ENCODE assay signal across 11 cellular contexts in the genomic region with DNA sequence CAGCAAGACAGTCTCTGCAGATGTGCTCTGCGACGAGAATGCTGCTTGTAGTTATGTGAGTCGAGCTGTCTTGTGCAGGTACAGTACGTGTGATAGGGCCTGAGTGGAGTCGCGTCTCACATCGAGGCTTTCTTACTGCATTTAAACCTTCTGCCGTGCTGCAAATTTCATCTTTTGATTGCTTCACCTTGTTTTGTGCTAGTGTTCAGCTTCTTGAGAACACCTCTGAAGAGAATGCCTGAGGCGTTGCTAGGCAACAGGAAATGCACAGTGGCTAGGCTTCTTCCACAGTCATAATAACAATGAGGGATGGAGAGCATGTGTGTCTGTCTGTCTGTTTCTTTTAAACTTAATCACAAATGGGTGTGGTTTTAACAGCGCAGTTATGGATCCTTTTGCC. TPM values are rescaled to one million over a fixed set of nuclear protein-coding genes. Genes with fewer than 3 reads are reported as not detected.
DNase-seq lines count a peak whose midpoint lies in the region; ATAC-seq and TF ChIP-seq lines count a peak whose summit lies in the region.
"Had no signal": no experiment of that assay in that cellular context is flagged by ENCODE, and none has a peak within 500 bp of the region (broad histone marks: within the 10 kb centered on the region; RNA-seq: fewer than 3 reads in every experiment).

No MANE protein-coding gene starts in this region.

- no peak overlapping the region for H3K4me3 Mint-ChIP-seq in immature natural killer cell

- 63% methylated on average over 9 of the region's 10 CpGs for WGBS in mammary epithelial cell (ENCODE audit: low coverage, missing lambda C conversion rate)
- WGBS in mesodermal cell (ENCODE audit: insufficient coverage in 2 of 2), 2 experiments = 95 to 98% methylated on average over 9 of the region's 10 CpGs

- no TSS peak for BruUV-seq in mammary epithelial cell (replicated peaks; lab: Mats Ljungman, UMichigan)

- H3K27ac ChIP-seq in mammary epithelial cell (ENCODE audit: insufficient read depth, low read depth, low read length) = peak overlapping the region; percentile 87
- H3K27ac ChIP-seq in mesodermal cell (ENCODE audit: low read depth, low read length, severe bottlenecking) = peak overlapping the region; percentile 37
- H3K27ac ChIP-seq: testis had no signal

- H3K36me3 Mint-ChIP-seq in immature natural killer cell = peaks cover 9 to 31% (median 11%) of the 10 kb centered on the region in 3 donors

- dilution Hi-C loops in mammary epithelial cell (cut with HindIII; ENCODE audit: low sequenced_read_pairs) = no loop called here

- H3K4me3 ChIP-seq in mammary epithelial cell (replicated peaks in 1 of 3; ENCODE audit: insufficient read depth in 1 of 3, low read depth in 2 of 3, low read length in 3 of 3) (no peak overlapping the region), mesodermal cell (ENCODE audit: extremely low read depth, insufficient read depth, low read length, poor library complexity, severe bottlenecking) (no peak overlapping the region), BE2C (ENCODE audit: low read depth, low read length) (no peak overlapping the region)
- H3K4me3 ChIP-seq: testis had no signal

- peak overlapping the region; percentile 13 for H2AFZ ChIP-seq in mammary epithelial cell (ENCODE audit: low read depth, low read length)

- no peaks in the 10 kb centered on the region for H3K27me3 Mint-ChIP-seq in immature natural killer cell (ENCODE audit: low read depth in 3 of 3)

- H3K27ac Mint-ChIP-seq in immature natural killer cell = peak overlapping the region in 2 of 6 donors; percentile 32 to 48

- H3K27me3 ChIP-seq in mammary epithelial cell (ENCODE audit: insufficient read depth, low read length) = no peaks in the 10 kb centered on the region
- H3K27me3 ChIP-seq in BE2C = no peaks in the 10 kb centered on the region
- H3K27me3 ChIP-seq: testis had no signal

- H3K4me2 ChIP-seq in mammary epithelial cell (ENCODE audit: insufficient read depth, low read depth, low read length) = peak overlapping the region; percentile 56

- peaks cover 58% of the 10 kb centered on the region for H3K79me2 ChIP-seq in mammary epithelial cell (ENCODE audit: insufficient read depth, low read length)

- H4K20me1 ChIP-seq in mammary epithelial cell (ENCODE audit: insufficient read depth, low read length) = no peaks in the 10 kb centered on the region

- H3K4me1 ChIP-seq in mammary epithelial cell (ENCODE audit: insufficient read depth, low read length) (peaks cover 40% of the 10 kb centered on the region), mesodermal cell (ENCODE audit: control insufficient read depth, insufficient read depth, low read length, poor library complexity, severe bottlenecking) (peaks cover 49% of the 10 kb centered on the region), BE2C (peaks cover 10% of the 10 kb centered on the region)

- CTCF ChIA-PET in mammary epithelial cell (lab: Charles Lee; ENCODE audit: low non-redundant PET) = no interaction called here

- H3K9ac ChIP-seq in mammary epithelial cell (ENCODE audit: insufficient read depth, low read length) = peak overlapping the region; percentile 44

- peaks cover 62 to 83% of the 10 kb centered on the region in 2 donors for H3K4me1 Mint-ChIP-seq in immature natural killer cell

- TF ChIP-seq CTCF in mammary epithelial cell (conservative IDR thresholded peaks at IDR 0.05 in 1 of 2, IDR thresholded peaks at IDR 0.05 in 1 of 2; ENCODE audit: extremely low read depth in 1 of 2, insufficient read depth in 1 of 2, low read depth in 1 of 2, low read length in 2 of 2) (no peak), BE2C (IDR thresholded peaks at IDR 0.05; ENCODE audit: low read depth, low read length) (no peak)

- no peak for ATAC-seq in left cardiac atrium
- ATAC-seq in HG03097 (IDR thresholded peaks at IDR 0.05; ENCODE audit: low FRiP score, unreplicated experiment) = no peak
- ATAC-seq: PC-3 had no signal

- DNase-seq in CD1c-positive myeloid dendritic cell (ENCODE audit: extremely low spot score) (peak; percentile 20), HCEC 1CT (peak; percentile 38), mammary epithelial cell (peak; percentile 81), BE2C (no peak), immature natural killer cell (no peak), left cardiac atrium (no peak)
- DNase-seq: effector CD4-positive, alpha-beta T cell; PC-3; testis had no signal

- intact Hi-C loops in mammary epithelial cell (cut with micrococcal nuclease) = loop anchor here (5.0 kb wide), 1 partner anchor 204 kb away; no protein-coding TSS in a partner anchor
- intact Hi-C loops in left cardiac atrium (cut with DNase I) = loop anchor here in 1 of 2 donors (5.0 kb wide), 1 partner anchor 44 kb away; no protein-coding TSS in a partner anchor

- in situ Hi-C loops in mammary epithelial cell (cut with MboI; ENCODE audit: low sequenced_read_pairs in 2 of 2) = no loop called here

- H3K9me3 ChIP-seq in mammary epithelial cell (replicated peaks; ENCODE audit: insufficient read depth, low read length) (no peaks in the 10 kb centered on the region), mesodermal cell (ENCODE audit: control insufficient read depth, low read length) (peaks cover 4% of the 10 kb centered on the region), BE2C (no peaks in the 10 kb centered on the region)
- H3K9me3 ChIP-seq: testis had no signal

- H3K36me3 ChIP-seq in mammary epithelial cell (ENCODE audit: insufficient read depth, low read length) (no peaks in the 10 kb centered on the region), mesodermal cell (ENCODE audit: control insufficient read depth, insufficient read depth, low read length) (peaks cover 66% of the 10 kb centered on the region), BE2C (no peaks in the 10 kb centered on the region; the same call in 1 of the 2 replicates)

- no peaks in the 10 kb centered on the region for H3K9me3 Mint-ChIP-seq in immature natural killer cell

RNA-seq across cellular contexts. Expression of a gene that starts 52.9 kb away (rescaled TPM):
- 10 to 100 TPM; 10.2 to 65.9 TPM for total RNA-seq in mammary epithelial cell
- 40.4 TPM for polyA plus RNA-seq in mammary epithelial cell
- polyA minus RNA-seq in mammary epithelial cell = 26.4 TPM
- polyA plus RNA-seq in mesodermal cell (2013, experiment 1 of 2) = 172 TPM
- 173 TPM for polyA plus RNA-seq in mesodermal cell (2013, experiment 2 of 2)
- 16.1 TPM for polyA plus RNA-seq in BE2C (2012; ENCODE audit: insufficient read depth, insufficient read length, low read depth)
- polyA plus RNA-seq in immature natural killer cell = 100 to 1,000 TPM; 194 to 275 (median 239) TPM
- 10 to 100 TPM; 54.8 to 67.2 TPM for total RNA-seq in left cardiac atrium

RNA-seq across cellular contexts. Expression of a gene that starts 52.9 kb away (rescaled TPM):
- total RNA-seq in mammary epithelial cell (10 to 100 TPM; 10.8 to 17.5 TPM), left cardiac atrium (10 to 100 TPM in 1 of 2 donors, 1 to 10 TPM in 1; 6.6 to 13.4 TPM)
- polyA plus RNA-seq in mammary epithelial cell (2.7 TPM), immature natural killer cell (1 to 10 TPM in 2 of 3 donors, under 1 TPM in 1; 0.81 to 2.8 (median 1.9) TPM)
- 13.9 TPM for polyA minus RNA-seq in mammary epithelial cell
- polyA plus RNA-seq in mesodermal cell (2013, experiment 1 of 2) = 14.0 TPM
- 13.7 TPM for polyA plus RNA-seq in mesodermal cell (2013, experiment 2 of 2)
- 1.6 TPM for polyA plus RNA-seq in BE2C (2012; ENCODE audit: insufficient read depth, insufficient read length, low read depth)

Comparison
In these comparisons a context has a peak if more than half of its experiments do, and no peak if none do; other contexts are left out.
1. DNase-seq: peak in CD1c-positive myeloid dendritic cell (single experiment), HCEC 1CT (single experiment) and mammary epithelial cell (single experiment); none in BE2C (single experiment), immature natural killer cell (0 of 3) and left cardiac atrium (single experiment).